In the genomic region with DNA sequence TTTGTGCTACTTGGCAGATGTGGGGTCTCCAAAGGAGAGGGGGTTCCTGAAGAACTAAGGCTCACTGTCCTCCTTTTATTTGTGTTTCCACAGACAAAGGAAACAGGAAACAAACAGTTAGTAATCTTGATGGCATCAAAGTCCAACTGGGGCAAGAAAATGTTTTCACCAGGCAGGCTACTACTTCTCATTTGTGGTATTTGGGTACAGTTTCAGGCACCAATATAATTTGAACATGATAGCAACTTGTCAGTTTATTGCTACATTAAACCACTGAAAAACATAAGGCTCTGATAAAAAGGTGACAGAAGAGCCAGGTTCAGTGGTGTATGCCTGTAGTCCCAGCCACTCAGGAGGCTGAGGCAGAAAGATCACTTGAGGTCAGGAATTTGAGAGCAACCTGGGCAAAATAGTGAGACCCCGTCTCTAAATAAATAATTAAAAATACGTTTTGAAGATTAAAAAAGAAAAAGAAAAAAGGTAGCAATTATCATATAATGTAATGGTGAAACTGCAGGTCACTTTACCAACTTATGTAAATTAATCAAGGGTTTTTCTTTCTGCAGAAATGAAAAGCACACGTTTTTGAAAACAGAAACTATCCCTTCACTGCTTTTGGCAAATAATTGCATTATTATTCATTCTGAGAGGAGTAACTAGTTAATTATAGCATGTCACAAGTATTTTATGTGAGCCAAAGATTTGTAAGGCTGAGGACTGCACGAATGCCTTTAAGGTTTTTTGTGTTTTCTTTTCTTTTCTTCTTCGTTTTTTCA, we compare ENCODE assay signal across 13 cellular contexts.
DNase-seq lines count a peak whose midpoint lies in the region; ATAC-seq lines count a peak whose summit lies in the region.
"Had no signal": no experiment of that assay in that cellular context is flagged by ENCODE, and none has a peak within 500 bp of the region (broad histone marks: within the 10 kb centered on the region; RNA-seq: fewer than 3 reads in every experiment).

No MANE protein-coding gene starts in this region.

- DNase-seq in NCI-H69 (lab: John Stamatoyannopoulos, UW) (peak; percentile 13), NCI-H345 treated with DMSO at 0.1 percent for 48 hours (lab: John Stamatoyannopoulos, UW; ENCODE audit: unreplicated experiment) (no peak), NCI-H2029 (lab: John Stamatoyannopoulos, UW) (no peak), RKO (ENCODE audit: low spot score) (no peak)
- no peak for DNase-seq in activated CD4-positive, CD25-positive, alpha-beta regulatory T cell (lab: John Stamatoyannopoulos, UW)
- DNase-seq: activated CD4-positive, alpha-beta T cell treated with anti-CD3 and anti-CD28 coated beads, Interleukin-2, amount 10 ng/mL, durations not matched to agents 7 days and 5 days; lower lobe of right lung; NCI-H2171 treated with DMSO at 0.1 percent for 48 hours; SHP77 treated with DMSO at 0.1 percent for 48 hours; substantia nigra had no signal

- ATAC-seq in GM18511 (IDR thresholded peaks at IDR 0.05; ENCODE audit: unreplicated experiment) (peak; percentile 79), GM21367 (IDR thresholded peaks at IDR 0.05; ENCODE audit: unreplicated experiment) (peak; percentile 75), HG02970 (IDR thresholded peaks at IDR 0.05; ENCODE audit: low FRiP score, unreplicated experiment) (peak; percentile 60)
- ATAC-seq: lower lobe of right lung had no signal
